Comparison of ENCODE assay signal across 14 cellular contexts in genomic region chr4:24734511-24734910, GRCh38.
"Had no signal": no experiment of that assay in that cellular context is flagged by ENCODE, and none has a peak within 500 bp of the region (broad histone marks: within the 10 kb centered on the region; RNA-seq: fewer than 3 reads in every experiment).

No MANE protein-coding gene starts in this region.

- H3K4me3 ChIP-seq: left ventricle myocardium inferior, right lobe of liver, suprapubic skin had no signal

- DNase-seq: activated CD4-positive, alpha-beta memory T cell treated with anti-CD3 and anti-CD28 coated beads, Interleukin-2, amount 10 ng/mL, durations not matched to agents 7 days and 5 days; activated CD4-positive, CD25-positive, alpha-beta regulatory T cell treated with anti-CD3 and anti-CD28 coated beads, Interleukin-2, amount 50 U/mL, for 72 hours; activated CD8-positive, alpha-beta memory T cell treated with anti-CD3 and anti-CD28 coated beads, Interleukin-2, amount 50 U/mL, for 4 hours; activated naive CD4-positive, alpha-beta T cell; caudate nucleus; endodermal cell; kidney; left ventricle myocardium inferior; natural killer cell; nucleus accumbens; right lobe of liver; stimulated activated CD4-positive, alpha-beta T cell treated with anti-CD3 and anti-CD28 coated beads, Interleukin-2, amount 100 ng/mL, for 24 hours; stimulated activated naive B cell treated with anti-CD40 and anti-IgM and Interleukin-4, amounts not matched to agents 10 μg/mL and 1 μg/mL and 100 μg/mL, for 72 hours had no signal

- H3K27me3 ChIP-seq: right lobe of liver, suprapubic skin had no signal

- H3K27ac ChIP-seq: left ventricle myocardium inferior, right lobe of liver, suprapubic skin had no signal

- ATAC-seq: right lobe of liver; stimulated activated naive B cell treated with anti-CD40 and anti-IgM and Interleukin-4, amounts not matched to agents 10 μg/mL and 1 μg/mL and 100 μg/mL, for 72 hours had no signal

- H3K9me3 ChIP-seq: right lobe of liver, suprapubic skin had no signal

- H3K36me3 ChIP-seq: left ventricle myocardium inferior, right lobe of liver, suprapubic skin had no signal

- H3K4me1 ChIP-seq: right lobe of liver had no signal
